In the genomic region with DNA sequence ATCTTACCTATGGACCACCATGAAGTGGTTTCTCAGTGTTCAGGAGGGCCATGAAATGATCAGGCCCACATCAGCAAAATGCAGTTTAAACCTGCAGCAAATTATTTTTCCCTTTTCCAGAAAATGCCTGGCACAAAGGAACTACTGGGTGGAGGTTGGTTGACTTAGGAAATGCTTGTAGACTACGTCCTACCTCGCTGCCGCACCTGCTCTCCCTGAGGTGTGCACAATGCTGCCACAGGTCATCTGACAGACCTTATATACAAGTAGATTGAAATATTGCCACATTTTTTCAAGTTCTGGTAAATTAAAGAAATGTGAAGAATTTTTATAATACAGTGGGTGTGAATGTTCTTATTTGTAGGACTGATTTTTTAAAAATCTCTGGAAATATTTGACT, we compare ENCODE assay signal across 26 cellular contexts.
"Had no signal": no experiment of that assay in that cellular context is flagged by ENCODE, and none has a peak within 500 bp of the region (broad histone marks: within the 10 kb centered on the region; RNA-seq: fewer than 3 reads in every experiment).

No MANE protein-coding gene starts in this region.

- H3K4me1 ChIP-seq: adrenal gland, esophagus squamous epithelium, gastroesophageal sphincter had no signal

- H3K27me3 ChIP-seq: adrenal gland, body of pancreas, esophagus squamous epithelium, gastroesophageal sphincter had no signal

- H3K4me3 ChIP-seq: adrenal gland, body of pancreas, esophagus squamous epithelium, gastroesophageal sphincter had no signal

- H3K36me3 ChIP-seq: adrenal gland, esophagus squamous epithelium, gastroesophageal sphincter, WERI-Rb-1 had no signal

- H3K9me3 ChIP-seq: adrenal gland, body of pancreas, esophagus squamous epithelium, gastroesophageal sphincter had no signal

- DNase-seq: activated B cell treated with CpG ODN at 0.5 μM for 24 hours; activated CD4-positive, alpha-beta T cell treated with anti-CD3 and anti-CD28 coated beads for 48 hours; activated CD4-positive, alpha-beta T cell treated with anti-CD3 and anti-CD28 coated beads, Interleukin-2, amount 50 U/mL, for 1 hour; activated CD4-positive, alpha-beta T cell treated with anti-CD3 and anti-CD28 coated beads, Interleukin-2, amount 50 U/mL, for 48 hours; activated CD8-positive, alpha-beta memory T cell treated with anti-CD3 and anti-CD28 coated beads for 24 hours; activated CD8-positive, alpha-beta T cell treated with anti-CD3 and anti-CD28 coated beads for 36 hours; activated effector memory CD4-positive, alpha-beta T cell treated with anti-CD3 and anti-CD28 coated beads, Interleukin-2, amount 50 U/mL, for 16 hours; activated naive CD4-positive, alpha-beta T cell treated with anti-CD3 and anti-CD28 coated beads for 36 hours; activated naive CD8-positive, alpha-beta T cell treated with anti-CD3 and anti-CD28 coated beads for 36 hours; activated naive CD8-positive, alpha-beta T cell treated with anti-CD3 and anti-CD28 coated beads, Interleukin-2, amount 50 U/mL, for 24 hours; activated T-cell treated with anti-CD3 and anti-CD28 coated beads, Interleukin-2, amount 50 U/mL, for 1 hour; activated T-cell treated with anti-CD3 and anti-CD28 coated beads, Interleukin-2, amount 50 U/mL, for 48 hours; adrenal gland; amygdala; aorta; body of pancreas; caudate nucleus; effector CD8-positive, alpha-beta T cell; esophagus squamous epithelium; foreskin melanocyte; T-cell; T1000; WERI-Rb-1 had no signal

- ATAC-seq: activated CD4-positive, CD25-positive, alpha-beta regulatory T cell treated with anti-CD3 and anti-CD28 coated beads, Interleukin-2, amount 50 U/mL, for 24 hours; activated CD8-positive, alpha-beta T cell treated with anti-CD3 and anti-CD28 coated beads for 36 hours; activated naive CD8-positive, alpha-beta T cell treated with anti-CD3 and anti-CD28 coated beads, Interleukin-2, amount 50 U/mL, for 24 hours; body of pancreas; gastroesophageal sphincter; T-cell had no signal

- H3K27ac ChIP-seq: adrenal gland, body of pancreas, epithelial cell of prostate, esophagus squamous epithelium, gastroesophageal sphincter, WERI-Rb-1 had no signal
